Comparison of ENCODE assay signal across 9 cellular contexts in the genomic region with DNA sequence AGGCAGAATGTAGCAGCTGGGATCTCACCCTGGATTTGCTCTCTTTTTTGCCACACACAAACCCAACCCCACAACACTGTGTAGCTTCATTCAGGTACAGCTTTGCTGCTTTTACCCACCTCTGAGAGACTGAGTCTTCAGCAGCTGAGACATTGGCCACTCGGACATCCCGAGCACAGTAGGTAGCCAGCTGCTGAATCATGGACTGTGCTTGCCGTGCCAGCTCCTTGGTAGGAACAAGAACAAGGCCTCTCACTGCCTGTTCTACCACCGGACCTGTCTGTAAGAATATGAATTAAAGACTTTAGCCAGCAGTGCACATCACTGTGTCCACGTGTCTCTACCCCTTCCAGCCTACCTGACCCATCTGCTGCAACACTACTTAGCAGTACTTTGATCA. TPM values are rescaled to one million over a fixed set of nuclear protein-coding genes. Genes with fewer than 3 reads are reported as not detected.
DNase-seq lines count a peak whose midpoint lies in the region; ATAC-seq and TF ChIP-seq lines count a peak whose summit lies in the region.
"Had no signal": no experiment of that assay in that cellular context is flagged by ENCODE, and none has a peak within 500 bp of the region (broad histone marks: within the 10 kb centered on the region; RNA-seq: fewer than 3 reads in every experiment).

No MANE protein-coding gene starts in this region.

- no peaks in the 10 kb centered on the region for H3K27me3 ChIP-seq in BE2C
- H3K27me3 ChIP-seq in MG63 = no peaks in the 10 kb centered on the region
- H3K27me3 ChIP-seq in effector memory CD4-positive, alpha-beta T cell (replicated peaks; ENCODE audit: control insufficient read depth, insufficient read depth, low read length, poor library complexity, severe bottlenecking) = no peaks in the 10 kb centered on the region
- H3K27me3 ChIP-seq in neural cell (ENCODE audit: insufficient read depth, low read depth, low read length) = no peaks in the 10 kb centered on the region

- peak overlapping the region; percentile 97 for H3K4me3 ChIP-seq in BE2C (ENCODE audit: low read depth, low read length)
- H3K4me3 ChIP-seq in MG63 = peak overlapping the region; percentile 100
- H3K4me3 ChIP-seq in effector memory CD4-positive, alpha-beta T cell (ENCODE audit: insufficient read depth, low read depth, low read length, poor library complexity, severe bottlenecking) = peak overlapping the region; percentile 75
- H3K4me3 ChIP-seq in neural cell (ENCODE audit: low read length) = peak overlapping the region; percentile 87

- peak overlapping the region; percentile 84 for H3K9ac ChIP-seq in neural cell (ENCODE audit: low read length)

- H4K20me1 ChIP-seq in neural cell (ENCODE audit: insufficient read depth) = no peaks in the 10 kb centered on the region

- no peak overlapping the region for H2AFZ ChIP-seq in neural cell (ENCODE audit: low read depth, low read length)

- TF ChIP-seq CTCF in BE2C (IDR thresholded peaks at IDR 0.05; ENCODE audit: low read depth, low read length) (no peak), neural cell (IDR thresholded peaks at IDR 0.05; ENCODE audit: poor library complexity, severe bottlenecking) (no peak)

- no peaks in the 10 kb centered on the region for H3K4me1 ChIP-seq in BE2C
- peaks cover 16% of the 10 kb centered on the region for H3K4me1 ChIP-seq in effector memory CD4-positive, alpha-beta T cell (ENCODE audit: control insufficient read depth, insufficient read depth, low read length, poor library complexity, severe bottlenecking)

- TF ChIP-seq RAD21 in neural cell (conservative IDR thresholded peaks at IDR 0.05) = no peak

- TF ChIP-seq EP300 in neural cell (conservative IDR thresholded peaks at IDR 0.05; ENCODE audit: poor library complexity, severe bottlenecking) = no peak

- no peaks in the 10 kb centered on the region for H3F3A ChIP-seq in neural cell (ENCODE audit: insufficient read depth, low read length, poor library complexity, severe bottlenecking)

- H3K79me2 ChIP-seq in neural cell (replicated peaks; ENCODE audit: insufficient read depth, low read length) = peaks cover 9% of the 10 kb centered on the region

- H3K9me2 ChIP-seq in neural cell (ENCODE audit: insufficient read depth, low read length) = no peaks in the 10 kb centered on the region

- ATAC-seq in GM21717 (IDR thresholded peaks at IDR 0.05; ENCODE audit: unreplicated experiment) = no peak

- peak overlapping the region; percentile 77 for H3K4me2 ChIP-seq in neural cell (ENCODE audit: low read length)

- peaks cover 56% of the 10 kb centered on the region for H3K36me3 ChIP-seq in BE2C
- peaks cover 77% of the 10 kb centered on the region for H3K36me3 ChIP-seq in MG63
- H3K36me3 ChIP-seq in effector memory CD4-positive, alpha-beta T cell (ENCODE audit: control insufficient read depth, insufficient read depth, low read length) = peaks cover 49% of the 10 kb centered on the region
- no peaks in the 10 kb centered on the region for H3K36me3 ChIP-seq in neural cell (ENCODE audit: insufficient read depth, low read length)

- no peak for DNase-seq in BE2C
- peak; percentile 52 for DNase-seq in MG63
- DNase-seq in effector memory CD4-positive, alpha-beta T cell = no peak
- no peak for DNase-seq in GOT3 (lab: John Stamatoyannopoulos, UW)
- DNase-seq in foreskin melanocyte = no peak
- DNase-seq in NCI-H526 (lab: John Stamatoyannopoulos, UW) = no peak
- DNase-seq: NCI-H446 had no signal

- peak overlapping the region; percentile 89 for H3K27ac ChIP-seq in effector memory CD4-positive, alpha-beta T cell (ENCODE audit: insufficient read depth, low read length, poor library complexity, severe bottlenecking)
- no peak overlapping the region for H3K27ac ChIP-seq in neural cell (ENCODE audit: low read length)

- H3K9me3 ChIP-seq in BE2C = no peaks in the 10 kb centered on the region
- H3K9me3 ChIP-seq in MG63 = no peaks in the 10 kb centered on the region
- H3K9me3 ChIP-seq in effector memory CD4-positive, alpha-beta T cell (ENCODE audit: control insufficient read depth, low read length) = no peaks in the 10 kb centered on the region
- no peaks in the 10 kb centered on the region for H3K9me3 ChIP-seq in neural cell (ENCODE audit: low read length)

TF ChIP-seq in neural cell, 6 proteins besides CTCF, POLR2A, EP300 and RAD21:
- no peak for TF ChIP-seq POLR2AphosphoS5 (IDR thresholded peaks at IDR 0.05)
- TF ChIP-seq, protein P1, sequence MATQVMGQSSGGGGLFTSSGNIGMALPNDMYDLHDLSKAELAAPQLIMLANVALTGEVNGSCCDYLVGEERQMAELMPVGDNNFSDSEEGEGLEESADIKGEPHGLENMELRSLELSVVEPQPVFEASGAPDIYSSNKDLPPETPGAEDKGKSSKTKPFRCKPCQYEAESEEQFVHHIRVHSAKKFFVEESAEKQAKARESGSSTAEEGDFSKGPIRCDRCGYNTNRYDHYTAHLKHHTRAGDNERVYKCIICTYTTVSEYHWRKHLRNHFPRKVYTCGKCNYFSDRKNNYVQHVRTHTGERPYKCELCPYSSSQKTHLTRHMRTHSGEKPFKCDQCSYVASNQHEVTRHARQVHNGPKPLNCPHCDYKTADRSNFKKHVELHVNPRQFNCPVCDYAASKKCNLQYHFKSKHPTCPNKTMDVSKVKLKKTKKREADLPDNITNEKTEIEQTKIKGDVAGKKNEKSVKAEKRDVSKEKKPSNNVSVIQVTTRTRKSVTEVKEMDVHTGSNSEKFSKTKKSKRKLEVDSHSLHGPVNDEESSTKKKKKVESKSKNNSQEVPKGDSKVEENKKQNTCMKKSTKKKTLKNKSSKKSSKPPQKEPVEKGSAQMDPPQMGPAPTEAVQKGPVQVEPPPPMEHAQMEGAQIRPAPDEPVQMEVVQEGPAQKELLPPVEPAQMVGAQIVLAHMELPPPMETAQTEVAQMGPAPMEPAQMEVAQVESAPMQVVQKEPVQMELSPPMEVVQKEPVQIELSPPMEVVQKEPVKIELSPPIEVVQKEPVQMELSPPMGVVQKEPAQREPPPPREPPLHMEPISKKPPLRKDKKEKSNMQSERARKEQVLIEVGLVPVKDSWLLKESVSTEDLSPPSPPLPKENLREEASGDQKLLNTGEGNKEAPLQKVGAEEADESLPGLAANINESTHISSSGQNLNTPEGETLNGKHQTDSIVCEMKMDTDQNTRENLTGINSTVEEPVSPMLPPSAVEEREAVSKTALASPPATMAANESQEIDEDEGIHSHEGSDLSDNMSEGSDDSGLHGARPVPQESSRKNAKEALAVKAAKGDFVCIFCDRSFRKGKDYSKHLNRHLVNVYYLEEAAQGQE (IDR thresholded peaks at IDR 0.05; ENCODE audit: borderline replicate concordance) = no peak
- TF ChIP-seq TAF1 (IDR thresholded peaks at IDR 0.05; ENCODE audit: low read depth) = no peak
- TF ChIP-seq EZH2 (IDR thresholded peaks at IDR 0.05; ENCODE audit: borderline replicate concordance, insufficient read depth, low read length, poor library complexity, severe bottlenecking) = no peak
- no peak for TF ChIP-seq MXI1 (conservative IDR thresholded peaks at IDR 0.05; ENCODE audit: poor library complexity, severe bottlenecking)
- TF ChIP-seq SMC3 (conservative IDR thresholded peaks at IDR 0.05; ENCODE audit: poor library complexity) = no peak
TF ChIP-seq in neural cell: peak in this region for 0.

RNA-seq across cellular contexts. Expression of a gene that starts 0.9 kb away (rescaled TPM):
- polyA plus RNA-seq in BE2C (2012; ENCODE audit: insufficient read depth, insufficient read length, low read depth) = 313 TPM
- 92.8 and 155 TPM in 2 replicates for total RNA-seq in MG63 (2014; rRNA removed; shearing (Covaris generic); ENCODE audit: low replicate concordance)
- polyA plus RNA-seq in neural cell = 80.6 and 86.6 TPM in 2 replicates
- 52.0 and 56.2 TPM in 2 replicates for polyA minus RNA-seq in neural cell

RNA-seq across cellular contexts. Expression of a gene that starts 9.3 kb away (rescaled TPM):
- polyA plus RNA-seq in BE2C (2012; ENCODE audit: insufficient read depth, insufficient read length, low read depth) = 183 TPM
- total RNA-seq in MG63 (2014; rRNA removed; shearing (Covaris generic); ENCODE audit: low replicate concordance) = 113 and 152 TPM in 2 replicates
- polyA plus RNA-seq in neural cell = 158 and 202 TPM in 2 replicates
- 97.9 and 107 TPM in 2 replicates for polyA minus RNA-seq in neural cell

RNA-seq across cellular contexts. Expression of a gene that starts 31.6 kb away (rescaled TPM):
- not detected for polyA plus RNA-seq in BE2C (2012; ENCODE audit: insufficient read depth, insufficient read length, low read depth)
- 0.07 TPM in 1 of 2 replicates, not detected in the other for total RNA-seq in MG63 (2014; rRNA removed; shearing (Covaris generic); ENCODE audit: low replicate concordance)
- polyA plus RNA-seq in neural cell = 0.20 TPM in 1 of 2 replicates, not detected in the other
- not detected in 2 replicates for polyA minus RNA-seq in neural cell

RNA-seq across cellular contexts. Expression of a gene that starts 33.7 kb away (rescaled TPM):
- polyA plus RNA-seq in BE2C (2012; ENCODE audit: insufficient read depth, insufficient read length, low read depth) = 162 TPM
- total RNA-seq in MG63 (2014; rRNA removed; shearing (Covaris generic); ENCODE audit: low replicate concordance) = 31.6 and 54.0 TPM in 2 replicates
- polyA plus RNA-seq in neural cell = 16.9 and 23.6 TPM in 2 replicates
- polyA minus RNA-seq in neural cell = 49.3 and 55.3 TPM in 2 replicates
